18 cellular contexts compared by ENCODE assay signal in genomic region chr6:135605278-135605790, GRCh38.
"Had no signal": no experiment of that assay in that cellular context is flagged by ENCODE, and none has a peak within 500 bp of the region (broad histone marks: within the 10 kb centered on the region; RNA-seq: fewer than 3 reads in every experiment).

No MANE protein-coding gene starts in this region.

- H3K27me3 Mint-ChIP-seq: activated naive CD8-positive, alpha-beta T cell treated with anti-CD3 and anti-CD28 coated beads, Interleukin-2, amount 10 ng/mL, durations not matched to agents 7 days and 5 days had no signal

- H3K4me1 Mint-ChIP-seq: activated naive CD8-positive, alpha-beta T cell treated with anti-CD3 and anti-CD28 coated beads, Interleukin-2, amount 10 ng/mL, durations not matched to agents 7 days and 5 days had no signal

- DNase-seq: activated CD4-positive, alpha-beta T cell treated with anti-CD3 and anti-CD28 coated beads for 1 hour; activated CD8-positive, alpha-beta memory T cell treated with anti-CD3 and anti-CD28 coated beads for 24 hours; activated effector memory CD4-positive, alpha-beta T cell treated with Interleukin-2 at 50 U/mL for 16 hours; activated naive CD4-positive, alpha-beta T cell; activated naive CD8-positive, alpha-beta T cell treated with anti-CD3 and anti-CD28 coated beads, Interleukin-2, amount 10 ng/mL, durations not matched to agents 7 days and 5 days; aorta; colonic mucosa; IMR-90; KG1; NCI-H1048; NCI-H1417; NCI-H1930; NCI-H2107; NCI-H2171 treated with DMSO at 0.1 percent for 48 hours; NCI-H226; NCI-H526; NCI-H774 had no signal

- H3K27ac Mint-ChIP-seq: activated naive CD8-positive, alpha-beta T cell treated with anti-CD3 and anti-CD28 coated beads, Interleukin-2, amount 10 ng/mL, durations not matched to agents 7 days and 5 days; T-helper 1 cell treated with Interleukin-12 subunit alpha and Interleukin-12 subunit beta and Interleukin-4 antibody, amounts not matched to agents 30 μg/mL and 1 μg/mL, for 36 hours had no signal

- H3K4me3 Mint-ChIP-seq: activated naive CD8-positive, alpha-beta T cell treated with anti-CD3 and anti-CD28 coated beads, Interleukin-2, amount 10 ng/mL, durations not matched to agents 7 days and 5 days; T-helper 1 cell treated with Interleukin-12 subunit alpha and Interleukin-12 subunit beta and Interleukin-4 antibody, amounts not matched to agents 30 μg/mL and 1 μg/mL, for 36 hours had no signal

- H3K36me3 Mint-ChIP-seq: activated naive CD8-positive, alpha-beta T cell treated with anti-CD3 and anti-CD28 coated beads, Interleukin-2, amount 10 ng/mL, durations not matched to agents 7 days and 5 days had no signal
